ENCODE assay signal across 17 cellular contexts in genomic region chr11:122776546-122776945, GRCh38.
DNase-seq lines count a peak whose midpoint lies in the region; ATAC-seq and TF ChIP-seq lines count a peak whose summit lies in the region.
"Had no signal": no experiment of that assay in that cellular context is flagged by ENCODE, and none has a peak within 500 bp of the region (broad histone marks: within the 10 kb centered on the region; RNA-seq: fewer than 3 reads in every experiment).

No MANE protein-coding gene starts in this region.

- ATAC-seq in CD4-positive, alpha-beta T cell (ENCODE audit: poor library complexity), result no peak
- no peak for ATAC-seq in naive thymus-derived CD8-positive, alpha-beta T cell
- ATAC-seq: HCT116 had no signal

- H3K4me1 Mint-ChIP-seq in CD4-positive, alpha-beta T cell (ENCODE audit: low read depth), result peaks cover 47% of the 10 kb centered on the region
- H3K4me1 Mint-ChIP-seq in naive thymus-derived CD8-positive, alpha-beta T cell, result peaks cover 19 to 64% (median 44%) of the 10 kb centered on the region in 4 donors

- H3K4me3 ChIP-seq in adipocyte (ENCODE audit: low read length), result no peak overlapping the region

- CTCF ChIA-PET in CD4-positive, alpha-beta T cell (lab: Charles Lee), result no interaction called here

- no peaks in the 10 kb centered on the region for H3K9me3 ChIP-seq in CD4-positive, alpha-beta T cell (ENCODE audit: control insufficient read depth, low read length)
- H3K9me3 ChIP-seq in adipocyte (ENCODE audit: control insufficient read depth, low read length), result no peaks in the 10 kb centered on the region

- H3K27ac ChIP-seq in CD4-positive, alpha-beta T cell (ENCODE audit: low read depth, low read length), result no peak overlapping the region

- no peaks in the 10 kb centered on the region for H3K27me3 ChIP-seq in CD4-positive, alpha-beta T cell (ENCODE audit: control insufficient read depth, insufficient read depth, low read length)
- H3K27me3 ChIP-seq in adipocyte (replicated peaks; ENCODE audit: control insufficient read depth, insufficient read depth, low read length), result no peaks in the 10 kb centered on the region

- no peaks in the 10 kb centered on the region for H3K27me3 Mint-ChIP-seq in CD4-positive, alpha-beta T cell
- H3K27me3 Mint-ChIP-seq in naive thymus-derived CD8-positive, alpha-beta T cell, result no peaks in the 10 kb centered on the region

- peak overlapping the region; percentile 59 for H3K27ac Mint-ChIP-seq in CD4-positive, alpha-beta T cell
- H3K27ac Mint-ChIP-seq in naive thymus-derived CD8-positive, alpha-beta T cell, result peak overlapping the region in 7 of 10 donors; percentile 3 to 87 (median 74)
- H3K27ac Mint-ChIP-seq: B cell had no signal

- intact Hi-C loops in CD4-positive, alpha-beta T cell (cut with DNase I, micrococcal nuclease), result no loop called here

- H3K9me3 Mint-ChIP-seq in CD4-positive, alpha-beta T cell, result no peaks in the 10 kb centered on the region
- H3K9me3 Mint-ChIP-seq in naive thymus-derived CD8-positive, alpha-beta T cell, result no peaks in the 10 kb centered on the region

- no peak overlapping the region for H3K9ac ChIP-seq in adipocyte (ENCODE audit: low read length)

- POLR2A ChIA-PET in CD4-positive, alpha-beta T cell (lab: Charles Lee), result no interaction called here
- POLR2A ChIA-PET in naive thymus-derived CD8-positive, alpha-beta T cell (lab: Charles Lee), result no interaction called here

- no peak for TF ChIP-seq CTCF in CD4-positive, alpha-beta T cell (IDR thresholded peaks at IDR 0.05)

- no peak for DNase-seq in CD4-positive, alpha-beta T cell
- DNase-seq in EH (ENCODE audit: low read depth), result peak; percentile 39
- DNase-seq in adipocyte (ENCODE audit: low read depth), result peak; percentile 31
- no peak for DNase-seq in naive thymus-derived CD8-positive, alpha-beta T cell
- DNase-seq in SW480 (ENCODE audit: low spot score), result no peak
- DNase-seq in foreskin melanocyte, result no peak
- DNase-seq in DMS53 (lab: John Stamatoyannopoulos, UW), result no peak
- DNase-seq: COR-L47, DMS153, KG1, MM.1S, NCI-H187 treated with DMSO at 0.1 percent for 48 hours, NCI-H446, NCI-H82, SHP77 treated with DMSO at 0.1 percent for 48 hours had no signal

- no peak overlapping the region for H3K4me3 Mint-ChIP-seq in CD4-positive, alpha-beta T cell
- no peak overlapping the region for H3K4me3 Mint-ChIP-seq in naive thymus-derived CD8-positive, alpha-beta T cell
- H3K4me3 Mint-ChIP-seq: B cell had no signal

- H3K36me3 Mint-ChIP-seq in CD4-positive, alpha-beta T cell (ENCODE audit: low read depth), result peaks cover 55% of the 10 kb centered on the region
- peaks cover 0 to 53% (median 6%) of the 10 kb centered on the region in 3 donors for H3K36me3 Mint-ChIP-seq in naive thymus-derived CD8-positive, alpha-beta T cell

- H3K36me3 ChIP-seq in adipocyte (ENCODE audit: control insufficient read depth, insufficient read depth, low read length, severe bottlenecking), result peaks cover 12% of the 10 kb centered on the region

- peaks cover 40% of the 10 kb centered on the region for H3K4me1 ChIP-seq in adipocyte (ENCODE audit: control insufficient read depth, insufficient read depth, low read length)

Comparison
In these comparisons a context has a peak if more than half of its experiments do, and no peak if none do; other contexts are left out.
1. DNase-seq: peak in EH (single experiment) and adipocyte (single experiment); none in CD4-positive, alpha-beta T cell (0 of 10), naive thymus-derived CD8-positive, alpha-beta T cell (0 of 10), SW480 (single experiment), foreskin melanocyte (single experiment) and DMS53 (single experiment).